Comparison of ENCODE assay signal across 35 cellular contexts in the genomic region with DNA sequence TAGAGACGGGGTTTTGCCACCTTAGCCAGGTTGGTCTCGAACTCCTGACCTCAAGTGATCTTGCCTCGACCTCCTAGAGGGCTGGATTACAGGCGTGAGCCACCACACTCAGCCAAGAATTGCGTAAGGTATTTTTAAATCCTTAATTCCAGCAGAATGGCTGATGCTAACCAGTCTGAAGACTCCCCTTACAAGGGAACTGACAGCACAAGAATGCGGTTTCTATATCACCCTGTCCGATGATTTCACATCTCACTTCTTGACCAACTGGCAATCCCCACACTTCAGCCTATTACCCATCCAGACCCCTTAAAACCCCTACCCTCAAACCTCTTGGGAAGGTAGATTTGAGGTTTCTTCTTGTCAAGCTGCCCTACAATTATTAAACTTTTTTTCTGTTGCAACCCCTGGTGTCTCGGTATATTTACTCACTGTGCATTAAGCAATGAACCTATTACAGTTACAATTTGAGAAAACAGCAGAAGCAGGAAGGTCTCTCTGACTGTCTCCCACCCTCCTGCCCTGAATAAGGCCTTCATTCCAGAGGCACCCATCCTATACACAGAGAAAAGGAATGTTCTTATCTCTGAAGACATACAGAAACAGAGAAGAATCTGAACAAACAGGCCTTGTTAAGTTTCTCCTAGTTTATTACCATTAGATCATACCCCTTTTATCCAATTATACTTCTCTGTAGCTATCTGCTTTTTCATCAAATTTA.
"Had no signal": no experiment of that assay in that cellular context is flagged by ENCODE, and none has a peak within 500 bp of the region (broad histone marks: within the 10 kb centered on the region; RNA-seq: fewer than 3 reads in every experiment).

No MANE protein-coding gene starts in this region.

- H3K4me3 Mint-ChIP-seq: activated B cell treated with CpG ODN at 0.5 μM for 24 hours; activated CD4-positive, alpha-beta T cell treated with anti-CD3 and anti-CD28 coated beads, Interleukin-2, amount 10 ng/mL, durations not matched to agents 24 days and 14 days; activated naive CD4-positive, alpha-beta T cell treated with anti-CD3 and anti-CD28 coated beads for 36 hours; activated naive CD8-positive, alpha-beta T cell; activated T-helper 17 cell treated with anti-CD3 and anti-CD28 coated beads, Interleukin-2, amount 50 U/mL, for 72 hours; T-cell had no signal

- H3K4me1 ChIP-seq: breast epithelium had no signal

- H3K4me3 ChIP-seq: breast epithelium, MG63, SK-N-MC had no signal

- H3K4me1 Mint-ChIP-seq: activated B cell treated with CpG ODN at 0.5 μM for 24 hours; activated CD4-positive, alpha-beta T cell treated with anti-CD3 and anti-CD28 coated beads, Interleukin-2, amount 10 ng/mL, durations not matched to agents 24 days and 14 days; activated T-helper 17 cell treated with anti-CD3 and anti-CD28 coated beads, Interleukin-2, amount 50 U/mL, for 72 hours; T-cell had no signal

- H3K9ac ChIP-seq: KMS-11 had no signal

- H3K9me3 Mint-ChIP-seq: activated B cell treated with CpG ODN at 0.5 μM for 24 hours; activated naive CD4-positive, alpha-beta T cell treated with anti-CD3 and anti-CD28 coated beads for 36 hours; activated T-helper 17 cell treated with anti-CD3 and anti-CD28 coated beads, Interleukin-2, amount 50 U/mL, for 72 hours; T-cell had no signal

- H3K27me3 Mint-ChIP-seq: activated B cell treated with CpG ODN at 0.5 μM for 24 hours; activated CD4-positive, alpha-beta T cell treated with anti-CD3 and anti-CD28 coated beads, Interleukin-2, amount 10 ng/mL, durations not matched to agents 24 days and 14 days; activated T-helper 17 cell treated with anti-CD3 and anti-CD28 coated beads, Interleukin-2, amount 50 U/mL, for 72 hours; T-cell had no signal

- H3K27ac Mint-ChIP-seq: activated B cell treated with CpG ODN at 0.5 μM for 24 hours; activated CD4-positive, alpha-beta T cell treated with anti-CD3 and anti-CD28 coated beads, Interleukin-2, amount 10 ng/mL, durations not matched to agents 24 days and 14 days; activated naive CD4-positive, alpha-beta T cell treated with anti-CD3 and anti-CD28 coated beads for 36 hours; activated naive CD8-positive, alpha-beta T cell; activated T-helper 17 cell treated with anti-CD3 and anti-CD28 coated beads, Interleukin-2, amount 50 U/mL, for 72 hours; T-cell had no signal

- FAIRE-seq: TTC549 had no signal

- H3K4me2 ChIP-seq: KMS-11 had no signal

- H3K27me3 ChIP-seq: breast epithelium, MG63 had no signal

- H3K36me3 ChIP-seq: breast epithelium, MG63 had no signal

- H3K9me3 ChIP-seq: breast epithelium had no signal

- H3K27ac ChIP-seq: breast epithelium, KMS-11, SK-N-MC had no signal

- DNase-seq: activated B cell treated with CpG ODN at 0.5 μM for 24 hours; activated CD4-positive, alpha-beta T cell treated with anti-CD3 and anti-CD28 coated beads for 1 hour; activated CD4-positive, alpha-beta T cell treated with anti-CD3 and anti-CD28 coated beads, Interleukin-2, amount 10 ng/mL, durations not matched to agents 24 days and 14 days; activated CD4-positive, alpha-beta T cell treated with anti-CD3 and anti-CD28 coated beads, Interleukin-2, amount 50 U/mL, for 48 hours; activated CD8-positive, alpha-beta memory T cell treated with anti-CD3 and anti-CD28 coated beads for 24 hours; activated gamma-delta T cell; activated naive CD4-positive, alpha-beta T cell treated with anti-CD3 and anti-CD28 coated beads for 36 hours; activated T-cell treated with anti-CD3 and anti-CD28 coated beads for 4 hours; activated T-cell treated with anti-CD3 and anti-CD28 coated beads, Interleukin-2, amount 50 U/mL, for 48 hours; caudate nucleus; MG63; MV-4-11; NCI-H1092 treated with DMSO at 0.1 percent for 48 hours; NCI-H1417 treated with DMSO at 0.1 percent for 48 hours; NCI-H1694; NCI-H2029; NCI-H2107; NCI-H2171 treated with DMSO at 0.1 percent for 48 hours; NCI-H345; NCI-H510A; NCI-H69; NK-92 treated with Interleukin-12 subunit alpha and Interleukin-12 subunit beta, amount 100 ng/mL, for 24 hours; OCI-M1; RPMI8226; T-cell; T-helper 2 cell; T1000 had no signal

- ATAC-seq: activated T-helper 17 cell treated with anti-CD3 and anti-CD28 coated beads, Interleukin-2, amount 50 U/mL, for 72 hours; Panc1; Right ventricle myocardium inferior; T-cell had no signal

- H3K36me3 Mint-ChIP-seq: T-cell had no signal
